28 cellular contexts compared by ENCODE assay signal in genomic region chr16:57769541-57770145, GRCh38. TPM values are rescaled to one million over a fixed set of nuclear protein-coding genes. Genes with fewer than 3 reads are reported as not detected.
"Had no signal": no experiment of that assay in that cellular context is flagged by ENCODE, and none has a peak within 500 bp of the region (broad histone marks: within the 10 kb centered on the region; RNA-seq: fewer than 3 reads in every experiment).

No MANE protein-coding gene starts in this region.

- FAIRE-seq: astrocyte had no signal

- ATAC-seq: activated CD4-positive, alpha-beta T cell treated with anti-CD3 and anti-CD28 coated beads for 36 hours; activated CD4-positive, CD25-positive, alpha-beta regulatory T cell treated with anti-CD3 and anti-CD28 coated beads, Interleukin-2, amount 50 U/mL, for 24 hours; activated CD8-positive, alpha-beta T cell treated with anti-CD3 and anti-CD28 coated beads, Interleukin-2, amount 10 ng/mL, durations not matched to agents 7 days and 5 days; activated naive CD4-positive, alpha-beta T cell treated with anti-CD3 and anti-CD28 coated beads, Interleukin-2, amount 50 U/mL, for 72 hours; body of pancreas; WTC11 had no signal

- H3K4me2 ChIP-seq: KMS-11, PC-9, SK-N-SH had no signal

- H3K27me3 ChIP-seq: adrenal gland, body of pancreas, breast epithelium, SJSA1 had no signal

- H3K9me3 ChIP-seq: adrenal gland, body of pancreas, breast epithelium, SJSA1, SK-N-SH had no signal

- H3K36me3 ChIP-seq: breast epithelium had no signal

- H3K4me3 ChIP-seq: adrenal gland, body of pancreas, breast epithelium, PC-9, SJSA1 had no signal

- H3K4me1 ChIP-seq: breast epithelium had no signal

- DNase-seq: activated CD4-positive, alpha-beta T cell treated with anti-CD3 and anti-CD28 coated beads for 36 hours; activated CD4-positive, alpha-beta T cell treated with anti-CD3 and anti-CD28 coated beads, Interleukin-2, amount 10 ng/mL, durations not matched to agents 7 days and 5 days; activated CD4-positive, alpha-beta T cell treated with anti-CD3 and anti-CD28 coated beads, Interleukin-2, amount 50 U/mL, for 48 hours; activated CD8-positive, alpha-beta T cell treated with anti-CD3 and anti-CD28 coated beads, Interleukin-2, amount 10 ng/mL, durations not matched to agents 7 days and 5 days; activated gamma-delta T cell; activated naive CD4-positive, alpha-beta T cell treated with anti-CD3 and anti-CD28 coated beads for 36 hours; activated T-cell treated with anti-CD3 and anti-CD28 coated beads, Interleukin-2, amount 50 U/mL, for 24 hours; adrenal gland; body of pancreas; MM.1S; MV-4-11; NCI-H1092; NCI-H1436 treated with DMSO at 0.1 percent for 48 hours; NCI-H2029 treated with DMSO at 0.1 percent for 48 hours; NCI-H2107; NCI-H2171 treated with DMSO at 0.1 percent for 48 hours; NCI-H2227 treated with DMSO at 0.1 percent for 48 hours; NCI-H446; NCI-H526 treated with DMSO at 0.1 percent for 48 hours; PC-9; SK-N-SH had no signal

- H3K27ac ChIP-seq: adrenal gland, body of pancreas, breast epithelium, KMS-11, PC-9, SJSA1 had no signal

- H3K9ac ChIP-seq: KMS-11, SK-N-SH had no signal

- H2AFZ ChIP-seq: PC-9 had no signal

RNA-seq across cellular contexts. Expression of gene KIFC3, which starts 32.6 kb away (rescaled TPM):
- total RNA-seq: activated CD4-positive, alpha-beta T cell treated with anti-CD3 and anti-CD28 coated beads, Interleukin-2, amount 10 ng/mL, durations not matched to agents 7 days and 5 days had no signal
